17 cellular contexts compared by ENCODE assay signal in genomic region chr10:74145133-74145532, GRCh38. TPM values are rescaled to one million over a fixed set of nuclear protein-coding genes. Genes with fewer than 3 reads are reported as not detected.
DNase-seq lines count a peak whose midpoint lies in the region; ATAC-seq and TF ChIP-seq lines count a peak whose summit lies in the region.
"Had no signal": no experiment of that assay in that cellular context is flagged by ENCODE, and none has a peak within 500 bp of the region (broad histone marks: within the 10 kb centered on the region; RNA-seq: fewer than 3 reads in every experiment).

No MANE protein-coding gene starts in this region.

- in situ Hi-C loops in Caki2 (cut with HindIII; ENCODE audit: low pct_unique_long_range_greater_than_20kb, low sequenced_read_pairs) = no loop called here

- no peaks in the 10 kb centered on the region for H3K27me3 ChIP-seq in rectal smooth muscle tissue (ENCODE audit: control insufficient read depth, insufficient read depth, low read length)
- H3K27me3 ChIP-seq: SJCRH30, tibial nerve had no signal

- no peak for ATAC-seq in GM18517 (IDR thresholded peaks at IDR 0.05; ENCODE audit: unreplicated experiment)
- ATAC-seq in HG03442 (IDR thresholded peaks at IDR 0.05; ENCODE audit: unreplicated experiment) = no peak
- ATAC-seq: effector memory CD8-positive, alpha-beta T cell had no signal

- DNase-seq in Caki2 (ENCODE audit: low read depth) (peak; percentile 53), RPMI7951 (ENCODE audit: low read depth) (peak; percentile 56), fibroblast of pulmonary artery (ENCODE audit: low read depth) (peak; percentile 84), RWPE1 (ENCODE audit: low spot score) (no peak), T-helper 2 cell (no peak)
- DNase-seq: activated CD4-positive, CD25-positive, alpha-beta regulatory T cell treated with anti-CD3 and anti-CD28 coated beads, Interleukin-2, amount 50 U/mL, for 72 hours; activated naive CD4-positive, alpha-beta T cell treated with anti-CD3 and anti-CD28 coated beads for 36 hours; COR-L47; effector memory CD8-positive, alpha-beta T cell; islet precursor cell; NCI-H1092; NCI-H526 treated with DMSO at 0.1 percent for 48 hours; SJCRH30 had no signal

- H3K4me3 ChIP-seq in fibroblast of pulmonary artery (replicated peaks; ENCODE audit: low read depth, low read length) (no peak overlapping the region), rectal smooth muscle tissue (ENCODE audit: low read length) (no peak overlapping the region)
- H3K4me3 ChIP-seq: SJCRH30, tibial nerve had no signal

- no peak for TF ChIP-seq CTCF in fibroblast of pulmonary artery (IDR thresholded peaks at IDR 0.05; ENCODE audit: low read length, missing control alignments)
- no peak for TF ChIP-seq CTCF in RWPE1 (conservative IDR thresholded peaks at IDR 0.05; ENCODE audit: low read depth)

- CTCF ChIA-PET in RWPE1 (lab: Yijun Ruan, JAX) = interaction anchor here (0.6 kb wide), 1 partner anchor 1707 kb away, joined by 3 read pairs; no protein-coding TSS in a partner anchor

- H3K9ac ChIP-seq in rectal smooth muscle tissue (ENCODE audit: low read length) = no peak overlapping the region

- peak overlapping the region; percentile 72 for H3K27ac ChIP-seq in rectal smooth muscle tissue (ENCODE audit: low read depth, low read length)
- H3K27ac ChIP-seq in RWPE1 = no peak overlapping the region; the same call in 1 of the 2 replicates
- H3K27ac ChIP-seq: SJCRH30, tibial nerve had no signal

- peaks cover 22% of the 10 kb centered on the region for H3K4me1 ChIP-seq in rectal smooth muscle tissue (ENCODE audit: control insufficient read depth, insufficient read depth, low read length)
- H3K4me1 ChIP-seq: SJCRH30 had no signal

- no peaks in the 10 kb centered on the region for H3K36me3 ChIP-seq in rectal smooth muscle tissue (ENCODE audit: control insufficient read depth, insufficient read depth, low read length)
- H3K36me3 ChIP-seq: SJCRH30 had no signal

- POLR2A ChIA-PET in RWPE1 (lab: Yijun Ruan, JAX; ENCODE audit: low non-redundant PET) = no interaction called here

RNA-seq across cellular contexts. Expression of gene AP3M1, which starts 5.5 kb away (rescaled TPM):
- total RNA-seq in Caki2 (2014; rRNA removed; shearing (Covaris generic); ENCODE audit: low replicate concordance) = 4.7 and 5.8 TPM in 2 replicates
- 26.4 and 29.2 TPM in 2 replicates for total RNA-seq in RPMI7951 (2014; rRNA removed; shearing (Covaris generic))

RNA-seq across cellular contexts. Expression of gene ADK, which starts 5.9 kb away (rescaled TPM):
- 26.5 and 39.8 TPM in 2 replicates for total RNA-seq in Caki2 (2014; rRNA removed; shearing (Covaris generic); ENCODE audit: low replicate concordance)
- 63.5 and 64.6 TPM in 2 replicates for total RNA-seq in RPMI7951 (2014; rRNA removed; shearing (Covaris generic))

Comparison
In these comparisons a context has a peak if more than half of its experiments do, and no peak if none do; other contexts are left out.
1. DNase-seq: peak in Caki2 (single experiment), RPMI7951 (single experiment) and fibroblast of pulmonary artery (single experiment); none in RWPE1 (single experiment) and T-helper 2 cell (0 of 5).